In the genomic region with DNA sequence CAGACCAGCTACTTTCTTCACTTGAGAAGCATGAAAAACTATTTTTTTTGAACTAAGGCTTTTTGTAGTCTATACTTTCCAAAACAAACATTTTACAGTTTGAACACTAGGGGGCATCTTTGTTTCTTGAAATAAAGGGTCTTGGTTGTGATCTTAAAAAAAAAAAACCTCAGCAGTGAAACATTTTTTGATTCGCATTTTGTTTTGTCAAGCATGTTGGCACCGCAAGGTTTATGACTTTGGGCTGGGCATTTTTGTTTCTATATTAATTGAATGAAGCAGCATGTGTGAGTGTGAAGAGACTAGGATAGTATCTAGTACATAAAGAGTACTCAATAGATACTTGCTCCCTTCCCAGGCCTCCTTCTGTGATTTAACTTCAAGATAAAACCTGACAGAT, we compare ENCODE assay signal across 8 cellular contexts. TPM values are rescaled to one million over a fixed set of nuclear protein-coding genes. Genes with fewer than 3 reads are reported as not detected.
A peak's percentile ranks its signal among the peaks of the same experiment; 100 is the strongest.
DNase-seq lines count a peak whose midpoint lies in the region; ATAC-seq, FAIRE-seq and TF ChIP-seq lines count a peak whose summit lies in the region.

No MANE protein-coding gene starts in this region.

- H3K4me3 ChIP-seq in IMR-90 (ENCODE audit: insufficient read depth, low read depth, low read length): no peak overlapping the region
- no peak overlapping the region for H3K4me3 ChIP-seq in endodermal cell (ENCODE audit: low read length)

- H3K4me3 Mint-ChIP-seq in endodermal cell (no peak overlapping the region), nephron (no peak overlapping the region)
- H3K4me3 Mint-ChIP-seq in activated CD4-positive, alpha-beta T cell treated with anti-CD3 and anti-CD28 coated beads, Interleukin-2, amount 10 ng/mL, durations not matched to agents 7 days and 5 days: no peak overlapping the region

- peak overlapping the region; percentile 45; the same call in 1 of the 2 replicates for H3K23ac ChIP-seq in IMR-90 (ENCODE audit: low read depth, low read length)

- H3K4ac ChIP-seq in IMR-90 (ENCODE audit: low read depth, low read length): peak overlapping the region; percentile 75; the same call in 1 of the 2 replicates

- H4K91ac ChIP-seq in IMR-90 (ENCODE audit: insufficient read depth, low read depth, low read length): no peak overlapping the region; the same call in 1 of the 2 replicates

- peak; percentile 50 for FAIRE-seq in RCC 7860 (lab: Jason Lieb, UNC)

- H3K4me1 Mint-ChIP-seq in endodermal cell: peaks cover 20% of the 10 kb centered on the region
- H3K4me1 Mint-ChIP-seq in nephron: peaks cover 19% of the 10 kb centered on the region
- H3K4me1 Mint-ChIP-seq in activated CD4-positive, alpha-beta T cell treated with anti-CD3 and anti-CD28 coated beads, Interleukin-2, amount 10 ng/mL, durations not matched to agents 7 days and 5 days: peaks cover 21% of the 10 kb centered on the region

- peak overlapping the region; percentile 60 for H2BK5ac ChIP-seq in IMR-90 (ENCODE audit: low read depth, low read length, poor library complexity, severe bottlenecking)

- no TSS peak for BruUV-seq in IMR-90 (replicated peaks; lab: Mats Ljungman, UMichigan)

- CTCF ChIA-PET in IMR-90 (lab: Yijun Ruan, JAX): interaction anchor here (0.7 to 2.1 kb wide), 3 partner anchors 336 to 800 kb away, joined by 3 to 7 read pairs (median 7); no protein-coding TSS in a partner anchor
- CTCF ChIA-PET in activated CD4-positive, alpha-beta T cell treated with anti-CD3 and anti-CD28 coated beads, Interleukin-2, amount 10 ng/mL, durations not matched to agents 7 days and 5 days (lab: Charles Lee): interaction anchor here (1.4 kb wide), 1 partner anchor 413 kb away, joined by 5 read pairs; no protein-coding TSS in a partner anchor

- H3K27me3 Mint-ChIP-seq in endodermal cell (ENCODE audit: insufficient read depth): no peaks in the 10 kb centered on the region
- no peaks in the 10 kb centered on the region for H3K27me3 Mint-ChIP-seq in nephron (ENCODE audit: low read depth)
- no peaks in the 10 kb centered on the region for H3K27me3 Mint-ChIP-seq in activated CD4-positive, alpha-beta T cell treated with anti-CD3 and anti-CD28 coated beads, Interleukin-2, amount 10 ng/mL, durations not matched to agents 7 days and 5 days

- H4K20me1 ChIP-seq in IMR-90 (ENCODE audit: insufficient read depth, low read length): no peaks in the 10 kb centered on the region

- H4K5ac ChIP-seq in IMR-90 (ENCODE audit: low read depth, low read length): peak overlapping the region; percentile 77; the same call in 1 of the 2 replicates

- H3K27ac Mint-ChIP-seq in endodermal cell: no peak overlapping the region
- H3K27ac Mint-ChIP-seq in nephron: peak overlapping the region; percentile 63 to 84 (median 82)
- no peak overlapping the region for H3K27ac Mint-ChIP-seq in activated CD4-positive, alpha-beta T cell treated with anti-CD3 and anti-CD28 coated beads, Interleukin-2, amount 10 ng/mL, durations not matched to agents 7 days and 5 days

- no peak overlapping the region; the same call in 1 of the 2 replicates for H3K56ac ChIP-seq in IMR-90 (ENCODE audit: extremely low read depth, insufficient read depth, low read length)

- peak overlapping the region; percentile 72 for H2BK20ac ChIP-seq in IMR-90 (ENCODE audit: low read depth, low read length)

- H3K18ac ChIP-seq in IMR-90 (ENCODE audit: low read depth, low read length): peak overlapping the region; percentile 84

- in situ Hi-C loops in IMR-90 (cut with MboI; ENCODE audit: low sequenced_read_pairs): loop anchor here (10.0 kb wide), 1 partner anchor 429 kb away; no protein-coding TSS in a partner anchor

- no peak overlapping the region for H3K4me2 ChIP-seq in IMR-90 (ENCODE audit: low read depth, low read length)

- H3K9me1 ChIP-seq in IMR-90 (ENCODE audit: insufficient read depth, low read length): peaks cover 12% of the 10 kb centered on the region

- H3K36me3 Mint-ChIP-seq in endodermal cell (ENCODE audit: low read depth): no peaks in the 10 kb centered on the region
- peaks cover 31% of the 10 kb centered on the region for H3K36me3 Mint-ChIP-seq in nephron (ENCODE audit: low read depth)
- no peaks in the 10 kb centered on the region for H3K36me3 Mint-ChIP-seq in activated CD4-positive, alpha-beta T cell treated with anti-CD3 and anti-CD28 coated beads, Interleukin-2, amount 10 ng/mL, durations not matched to agents 7 days and 5 days (ENCODE audit: low read depth)

- H2AK9ac ChIP-seq in IMR-90 (replicated peaks; ENCODE audit: low read depth, low read length, poor library complexity): no peak overlapping the region

- H4K8ac ChIP-seq in IMR-90 (ENCODE audit: low read depth in 2 of 2, low read length in 2 of 2): peak overlapping the region in 1 of 2 experiments; percentile 36; a peak in 3 of 4 replicates

- peaks cover 0 to 11% of the 10 kb centered on the region in 2 experiments; a peak in 1 of 4 replicates for H3K79me1 ChIP-seq in IMR-90 (ENCODE audit: low read depth in 1 of 2, low read length in 2 of 2)

- H3K9me3 ChIP-seq in IMR-90 (ENCODE audit: control insufficient read depth, insufficient read depth, low read length): no peaks in the 10 kb centered on the region
- no peaks in the 10 kb centered on the region for H3K9me3 ChIP-seq in endodermal cell (ENCODE audit: control insufficient read depth, low read length)

- no peaks in the 10 kb centered on the region for H3K27me3 ChIP-seq in IMR-90 (ENCODE audit: control insufficient read depth, insufficient read depth, low read length)
- H3K27me3 ChIP-seq in endodermal cell (ENCODE audit: control insufficient read depth, insufficient read depth, low read length, poor library complexity, severe bottlenecking): no peaks in the 10 kb centered on the region

- peak; percentile 61 for TF ChIP-seq RAD21 in IMR-90 (IDR thresholded peaks at IDR 0.05; ENCODE audit: low read length)

- TF ChIP-seq POLR2A in IMR-90 (IDR thresholded peaks at IDR 0.05; ENCODE audit: low read depth, low read length): no peak

- dilution Hi-C loops in IMR-90 (cut with HindIII; ENCODE audit: low sequenced_read_pairs, unreplicated experiment): no loop called here

- no peak for ATAC-seq in IMR-90 (ENCODE audit: low read depth)

- peak overlapping the region; percentile 56 for H2BK120ac ChIP-seq in IMR-90 (ENCODE audit: low read depth, low read length)

- H2BK15ac ChIP-seq in IMR-90 (ENCODE audit: low read depth, low read length): 0 out of 3 replicates have a peak overlapping the region, but pooled peaks have one; percentile 41

- H3K4me1 ChIP-seq in IMR-90 (ENCODE audit: control insufficient read depth, insufficient read depth, low read length): peaks cover 21% of the 10 kb centered on the region
- no peaks in the 10 kb centered on the region for H3K4me1 ChIP-seq in endodermal cell (ENCODE audit: control insufficient read depth, insufficient read depth, low read length)

- H2AK5ac ChIP-seq in IMR-90 (ENCODE audit: low read depth, low read length): no peak overlapping the region

- TF ChIP-seq CTCF in IMR-90 (conservative IDR thresholded peaks at IDR 0.05; ENCODE audit: low read depth, low read length) (peak; percentile 57), endodermal cell (conservative IDR thresholded peaks at IDR 0.05) (peak; percentile 78), nephron (IDR thresholded peaks at IDR 0.05; ENCODE audit: unreplicated experiment in 3 of 3) (peak; percentile 53 to 75 (median 61))

- H3K9ac ChIP-seq in IMR-90 (ENCODE audit: low read depth, low read length): no peak overlapping the region
- H3K9ac ChIP-seq in endodermal cell (ENCODE audit: extremely low read depth, low read length, poor library complexity, severe bottlenecking): no peak overlapping the region

- POLR2A ChIA-PET in IMR-90 (lab: Charles Lee; ENCODE audit: unreplicated experiment): no interaction called here
- POLR2A ChIA-PET in activated CD4-positive, alpha-beta T cell treated with anti-CD3 and anti-CD28 coated beads, Interleukin-2, amount 10 ng/mL, durations not matched to agents 7 days and 5 days (lab: Charles Lee): no interaction called here

- no CpG with 5 or more reads among the region's 2 CpGs for WGBS in IMR-90 (ENCODE audit: extremely low coverage in 2 of 2, insufficient read length in 1 of 2), 2 experiments
- 47% methylated on average over 2 of the region's 2 CpGs; no CpG with 5 or more reads in 1 of the 2 experiments for WGBS in endodermal cell (ENCODE audit: insufficient coverage in 1 of 2, insufficient read length in 1 of 2), 2 experiments

- no peak overlapping the region; the same call in 1 of the 2 replicates for H3K14ac ChIP-seq in IMR-90 (replicated peaks; ENCODE audit: low read depth, low read length)

- no peaks in the 10 kb centered on the region for H3K9me3 Mint-ChIP-seq in endodermal cell
- no peaks in the 10 kb centered on the region for H3K9me3 Mint-ChIP-seq in nephron
- no peaks in the 10 kb centered on the region for H3K9me3 Mint-ChIP-seq in activated CD4-positive, alpha-beta T cell treated with anti-CD3 and anti-CD28 coated beads, Interleukin-2, amount 10 ng/mL, durations not matched to agents 7 days and 5 days

- intact Hi-C loops in IMR-90 (cut with micrococcal nuclease): loop anchor here (1.0 to 5.0 kb wide), 5 partner anchors 81 to 800 kb away; partner anchors contain the start of gene SSBP2

- H3K36me3 ChIP-seq in IMR-90 (ENCODE audit: control insufficient read depth, insufficient read depth, low read length): no peaks in the 10 kb centered on the region
- no peaks in the 10 kb centered on the region for H3K36me3 ChIP-seq in endodermal cell (ENCODE audit: control insufficient read depth, insufficient read depth, low read length)

- DNase-seq in EH (ENCODE audit: low read depth) (peak; percentile 62), IMR-90 (peak; percentile 65), RCC 7860 (ENCODE audit: low spot score) (no peak), endodermal cell (no peak), occipital lobe (lab: John Stamatoyannopoulos, UW) (no peak), GM19238 (ENCODE audit: insufficient read length, low spot score) (no peak)
- no peak for DNase-seq in activated CD4-positive, alpha-beta T cell treated with anti-CD3 and anti-CD28 coated beads, Interleukin-2, amount 10 ng/mL, durations not matched to agents 7 days and 5 days

- H2AFZ ChIP-seq in IMR-90 (replicated peaks; ENCODE audit: low read length, poor library complexity): no peak overlapping the region

- peak overlapping the region; percentile 42; the same call in 1 of the 2 replicates for H3K27ac ChIP-seq in IMR-90 (ENCODE audit: insufficient read depth, low read length)
- no peak overlapping the region for H3K27ac ChIP-seq in endodermal cell (ENCODE audit: low read depth, low read length)

RNA-seq across cellular contexts. Expression of gene ACOT12, which starts 31.6 kb away (rescaled TPM):
- total RNA-seq in IMR-90 (2012; rRNA removed) (not detected in 2 replicates), endodermal cell (under 1 TPM in 1 of 2 donors, not detected in 1; 0.42 TPM), occipital lobe (2.8 TPM)
- polyA plus RNA-seq in IMR-90 (2012; rRNA removed): not detected in 2 replicates
- not detected in 2 replicates for polyA plus RNA-seq in IMR-90 (2012; cell fraction: cytosol; rRNA removed)
- 0.08 TPM in 1 of 2 replicates, not detected in the other for polyA plus RNA-seq in IMR-90 (2012; cell fraction: nucleus; rRNA removed; ENCODE audit: low replicate concordance)
- 0.18 TPM for polyA plus RNA-seq in endodermal cell (2013, experiment 1 of 2)
- polyA plus RNA-seq in endodermal cell (2013, experiment 2 of 2): 0.17 TPM
- not detected for total RNA-seq in activated CD4-positive, alpha-beta T cell treated with anti-CD3 and anti-CD28 coated beads, Interleukin-2, amount 10 ng/mL, durations not matched to agents 7 days and 5 days

Comparison
In these comparisons a context has a peak if more than half of its experiments do, and no peak if none do; other contexts are left out.
1. DNase-seq: peak in EH (single experiment) and IMR-90 (single experiment); none in RCC 7860 (single experiment), endodermal cell (single experiment), occipital lobe (single experiment), activated CD4-positive, alpha-beta T cell treated with anti-CD3 and anti-CD28 coated beads, Interleukin-2, amount 10 ng/mL, durations not matched to agents 7 days and 5 days (single experiment) and GM19238 (single experiment).
2. H3K27ac Mint-ChIP-seq: peak in nephron (3 of 3); none in endodermal cell (single experiment) and activated CD4-positive, alpha-beta T cell treated with anti-CD3 and anti-CD28 coated beads, Interleukin-2, amount 10 ng/mL, durations not matched to agents 7 days and 5 days (single experiment).
3. Peak in every context shown above with its lines, with median percentiles within 50 percentile points of each other: CTCF ChIP-seq.